Comparison of ENCODE assay signal across 34 cellular contexts in the genomic region with DNA sequence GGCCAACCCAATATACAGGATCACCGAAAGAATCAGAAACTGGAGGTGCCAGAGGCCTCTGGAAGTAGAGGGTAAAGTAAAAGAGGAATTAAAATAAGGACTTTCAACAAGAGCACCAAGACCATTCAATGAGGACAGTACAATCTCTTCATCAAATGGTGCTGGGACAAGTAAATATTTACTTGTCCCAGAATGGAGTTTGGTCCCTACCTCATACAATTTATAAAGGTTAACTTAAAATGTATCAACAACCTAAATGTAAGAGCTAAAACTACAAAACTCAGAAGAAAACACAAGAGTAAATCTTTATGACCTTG.
"Had no signal": no experiment of that assay in that cellular context is flagged by ENCODE, and none has a peak within 500 bp of the region (broad histone marks: within the 10 kb centered on the region; RNA-seq: fewer than 3 reads in every experiment).

No MANE protein-coding gene starts in this region.

- H3K4me3 ChIP-seq: MG63 had no signal

- H3K9me3 ChIP-seq: MG63 had no signal

- DNase-seq: Karpas-422, Kasumi-1, MG63, MM.1S, MV-4-11, NCI-H1048, NCI-H1092, NCI-H1092 treated with DMSO at 0.1 percent for 48 hours, NCI-H1105, NCI-H1105 treated with DMSO at 0.1 percent for 48 hours, NCI-H1417, NCI-H1417 treated with DMSO at 0.1 percent for 48 hours, NCI-H1436, NCI-H1436 treated with DMSO at 0.1 percent for 48 hours, NCI-H146, NCI-H1694, NCI-H1694 treated with DMSO at 0.1 percent for 48 hours, NCI-H187, NCI-H187 treated with DMSO at 0.1 percent for 48 hours, NCI-H1930, NCI-H2029, NCI-H2081, NCI-H2081 treated with DMSO at 0.1 percent for 48 hours, NCI-H2107, NCI-H2171, NCI-H2171 treated with DMSO at 0.1 percent for 48 hours, NCI-H2227 treated with DMSO at 0.1 percent for 48 hours, NCI-H226, NCI-H345, NCI-H446, NCI-H446 treated with DMSO at 0.1 percent for 48 hours, NCI-H510A, NCI-H510A treated with DMSO at 0.1 percent for 48 hours, NCI-H524 had no signal

- H3K27me3 ChIP-seq: MG63 had no signal
